ENCODE assay signal across 1 cellular context in the genomic region with DNA sequence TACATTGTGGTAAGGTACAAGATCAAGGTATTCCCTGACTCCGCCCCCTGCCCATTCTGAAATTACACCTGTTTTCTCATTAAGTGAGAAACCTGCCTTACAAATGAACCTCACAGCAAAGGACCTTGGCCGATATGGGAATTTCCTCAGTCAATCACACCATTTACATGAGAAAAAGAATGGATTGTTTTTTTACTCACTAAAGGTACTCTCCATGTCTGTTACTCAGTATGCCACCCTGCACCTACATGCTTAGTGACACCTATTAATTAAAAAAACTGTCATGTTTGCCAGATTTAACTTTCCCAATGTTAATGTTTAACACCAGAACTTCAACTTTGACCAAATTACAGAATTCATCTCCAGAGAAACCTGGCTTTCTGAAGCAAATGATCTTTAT.
TF ChIP-seq lines count a peak whose summit lies in the region.

No MANE protein-coding gene starts in this region.

TF ChIP-seq in GM23338, 12 proteins besides CTCF, POLR2A, EP300 and RAD21 (continued from another document):
- TF ChIP-seq STAT1 (IDR thresholded peaks at IDR 0.05; ENCODE audit: unreplicated experiment): no peak
